ENCODE assay signal across 3 cellular contexts in the genomic region with DNA sequence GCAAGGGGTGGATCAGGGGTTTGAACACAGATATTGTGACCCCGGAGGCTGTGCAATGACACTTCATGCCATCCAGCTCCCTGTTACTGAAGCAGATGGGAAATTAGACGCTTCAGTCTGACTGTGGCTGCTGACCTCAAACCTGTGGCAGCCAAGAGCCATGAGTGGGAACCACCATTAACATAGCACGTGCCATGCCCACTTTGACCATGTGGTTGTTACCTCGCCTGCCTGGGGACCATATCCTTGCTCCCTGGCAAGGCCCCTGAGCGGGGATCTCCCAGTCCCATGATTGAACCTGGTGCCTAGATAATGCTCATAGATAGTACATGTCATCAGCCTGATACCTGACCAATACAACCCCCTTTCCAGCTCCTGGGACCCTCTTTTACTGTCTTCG.
TF ChIP-seq lines count a peak whose summit lies in the region.

No MANE protein-coding gene starts in this region.

TF ChIP-seq in GM23338, 12 proteins besides CTCF, POLR2A, EP300 and RAD21:
- TF ChIP-seq, protein P1, sequence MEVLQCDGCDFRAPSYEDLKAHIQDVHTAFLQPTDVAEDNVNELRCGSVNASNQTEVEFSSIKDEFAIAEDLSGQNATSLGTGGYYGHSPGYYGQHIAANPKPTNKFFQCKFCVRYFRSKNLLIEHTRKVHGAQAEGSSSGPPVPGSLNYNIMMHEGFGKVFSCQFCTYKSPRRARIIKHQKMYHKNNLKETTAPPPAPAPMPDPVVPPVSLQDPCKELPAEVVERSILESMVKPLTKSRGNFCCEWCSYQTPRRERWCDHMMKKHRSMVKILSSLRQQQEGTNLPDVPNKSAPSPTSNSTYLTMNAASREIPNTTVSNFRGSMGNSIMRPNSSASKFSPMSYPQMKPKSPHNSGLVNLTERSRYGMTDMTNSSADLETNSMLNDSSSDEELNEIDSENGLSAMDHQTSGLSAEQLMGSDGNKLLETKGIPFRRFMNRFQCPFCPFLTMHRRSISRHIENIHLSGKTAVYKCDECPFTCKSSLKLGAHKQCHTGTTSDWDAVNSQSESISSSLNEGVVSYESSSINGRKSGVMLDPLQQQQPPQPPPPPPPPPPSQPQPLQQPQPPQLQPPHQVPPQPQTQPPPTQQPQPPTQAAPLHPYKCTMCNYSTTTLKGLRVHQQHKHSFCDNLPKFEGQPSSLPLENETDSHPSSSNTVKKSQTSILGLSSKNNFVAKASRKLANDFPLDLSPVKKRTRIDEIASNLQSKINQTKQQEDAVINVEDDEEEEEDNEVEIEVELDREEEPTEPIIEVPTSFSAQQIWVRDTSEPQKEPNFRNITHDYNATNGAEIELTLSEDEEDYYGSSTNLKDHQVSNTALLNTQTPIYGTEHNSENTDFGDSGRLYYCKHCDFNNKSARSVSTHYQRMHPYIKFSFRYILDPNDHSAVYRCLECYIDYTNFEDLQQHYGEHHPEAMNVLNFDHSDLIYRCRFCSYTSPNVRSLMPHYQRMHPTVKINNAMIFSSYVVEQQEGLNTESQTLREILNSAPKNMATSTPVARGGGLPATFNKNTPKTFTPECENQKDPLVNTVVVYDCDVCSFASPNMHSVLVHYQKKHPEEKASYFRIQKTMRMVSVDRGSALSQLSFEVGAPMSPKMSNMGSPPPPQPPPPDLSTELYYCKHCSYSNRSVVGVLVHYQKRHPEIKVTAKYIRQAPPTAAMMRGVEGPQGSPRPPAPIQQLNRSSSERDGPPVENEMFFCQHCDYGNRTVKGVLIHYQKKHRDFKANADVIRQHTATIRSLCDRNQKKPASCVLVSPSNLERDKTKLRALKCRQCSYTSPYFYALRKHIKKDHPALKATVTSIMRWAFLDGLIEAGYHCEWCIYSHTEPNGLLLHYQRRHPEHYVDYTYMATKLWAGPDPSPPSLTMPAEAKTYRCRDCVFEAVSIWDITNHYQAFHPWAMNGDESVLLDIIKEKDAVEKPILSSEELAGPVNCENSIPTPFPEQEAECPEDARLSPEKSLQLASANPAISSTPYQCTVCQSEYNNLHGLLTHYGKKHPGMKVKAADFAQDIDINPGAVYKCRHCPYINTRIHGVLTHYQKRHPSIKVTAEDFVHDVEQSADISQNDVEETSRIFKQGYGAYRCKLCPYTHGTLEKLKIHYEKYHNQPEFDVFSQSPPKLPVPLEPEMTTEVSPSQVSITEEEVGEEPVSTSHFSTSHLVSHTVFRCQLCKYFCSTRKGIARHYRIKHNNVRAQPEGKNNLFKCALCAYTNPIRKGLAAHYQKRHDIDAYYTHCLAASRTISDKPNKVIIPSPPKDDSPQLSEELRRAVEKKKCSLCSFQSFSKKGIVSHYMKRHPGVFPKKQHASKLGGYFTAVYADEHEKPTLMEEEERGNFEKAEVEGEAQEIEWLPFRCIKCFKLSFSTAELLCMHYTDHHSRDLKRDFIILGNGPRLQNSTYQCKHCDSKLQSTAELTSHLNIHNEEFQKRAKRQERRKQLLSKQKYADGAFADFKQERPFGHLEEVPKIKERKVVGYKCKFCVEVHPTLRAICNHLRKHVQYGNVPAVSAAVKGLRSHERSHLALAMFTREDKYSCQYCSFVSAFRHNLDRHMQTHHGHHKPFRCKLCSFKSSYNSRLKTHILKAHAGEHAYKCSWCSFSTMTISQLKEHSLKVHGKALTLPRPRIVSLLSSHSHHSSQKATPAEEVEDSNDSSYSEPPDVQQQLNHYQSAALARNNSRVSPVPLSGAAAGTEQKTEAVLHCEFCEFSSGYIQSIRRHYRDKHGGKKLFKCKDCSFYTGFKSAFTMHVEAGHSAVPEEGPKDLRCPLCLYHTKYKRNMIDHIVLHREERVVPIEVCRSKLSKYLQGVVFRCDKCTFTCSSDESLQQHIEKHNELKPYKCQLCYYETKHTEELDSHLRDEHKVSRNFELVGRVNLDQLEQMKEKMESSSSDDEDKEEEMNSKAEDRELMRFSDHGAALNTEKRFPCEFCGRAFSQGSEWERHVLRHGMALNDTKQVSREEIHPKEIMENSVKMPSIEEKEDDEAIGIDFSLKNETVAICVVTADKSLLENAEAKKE (CRISPR knock-in tag; IDR thresholded peaks at IDR 0.05): no peak
- no peak for TF ChIP-seq ZNF331 (CRISPR knock-in tag; IDR thresholded peaks at IDR 0.05; ENCODE audit: low read depth)
- TF ChIP-seq CREB1 (CRISPR knock-in tag; IDR thresholded peaks at IDR 0.05; ENCODE audit: low read depth): no peak
- no peak for TF ChIP-seq STAT1 (IDR thresholded peaks at IDR 0.05; ENCODE audit: unreplicated experiment)
- TF ChIP-seq POLR2AphosphoS5 (IDR thresholded peaks at IDR 0.05; ENCODE audit: low read depth): no peak
- TF ChIP-seq NANOG (IDR thresholded peaks at IDR 0.05; ENCODE audit: borderline replicate concordance): no peak
- TF ChIP-seq JUNB (IDR thresholded peaks at IDR 0.05; ENCODE audit: unreplicated experiment): no peak
- no peak for TF ChIP-seq ZNF114 (CRISPR knock-in tag; IDR thresholded peaks at IDR 0.05)

TF ChIP-seq in WTC11, 78 proteins besides CTCF, POLR2A, EP300 and RAD21 (continued from another document):
- TF ChIP-seq PRDM15 (CRISPR knock-in tag; IDR thresholded peaks at IDR 0.05): no peak
- TF ChIP-seq GABPB1 (CRISPR knock-in tag; IDR thresholded peaks at IDR 0.05): 0 out of 2 replicates have a peak, but pooled peaks have one; percentile 29
TF ChIP-seq in WTC11: peak in this region for 1.

TF ChIP-seq in HepG2, 621 proteins besides CTCF, POLR2A, EP300 and RAD21 (continued from another document and continues in another):
- TF ChIP-seq, protein P2, sequence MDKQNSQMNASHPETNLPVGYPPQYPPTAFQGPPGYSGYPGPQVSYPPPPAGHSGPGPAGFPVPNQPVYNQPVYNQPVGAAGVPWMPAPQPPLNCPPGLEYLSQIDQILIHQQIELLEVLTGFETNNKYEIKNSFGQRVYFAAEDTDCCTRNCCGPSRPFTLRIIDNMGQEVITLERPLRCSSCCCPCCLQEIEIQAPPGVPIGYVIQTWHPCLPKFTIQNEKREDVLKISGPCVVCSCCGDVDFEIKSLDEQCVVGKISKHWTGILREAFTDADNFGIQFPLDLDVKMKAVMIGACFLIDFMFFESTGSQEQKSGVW (CRISPR knock-in tag; IDR thresholded peaks at IDR 0.05; ENCODE audit: borderline replicate concordance): no peak
- no peak for TF ChIP-seq ZNF792 (CRISPR knock-in tag; IDR thresholded peaks at IDR 0.05)
- TF ChIP-seq NR2F1 (CRISPR knock-in tag; IDR thresholded peaks at IDR 0.05): no peak
- no peak for TF ChIP-seq ZNF770 (CRISPR knock-in tag; IDR thresholded peaks at IDR 0.05)
- no peak for TF ChIP-seq ELF1 (CRISPR knock-in tag; IDR thresholded peaks at IDR 0.05)
- no peak for TF ChIP-seq HIC2 (CRISPR knock-in tag; IDR thresholded peaks at IDR 0.05; ENCODE audit: low read depth)
- no peak for TF ChIP-seq ZC3H13 (CRISPR knock-in tag; IDR thresholded peaks at IDR 0.05)
- TF ChIP-seq ZNF772 (CRISPR knock-in tag; IDR thresholded peaks at IDR 0.05): 0 out of 2 replicates have a peak, but pooled peaks have one; percentile 35
- TF ChIP-seq THAP11 (CRISPR knock-in tag; IDR thresholded peaks at IDR 0.05): no peak
- TF ChIP-seq MAX (IDR thresholded peaks at IDR 0.05): peak; percentile 46; the same call in 1 of the 2 replicates
- TF ChIP-seq, protein P3, sequence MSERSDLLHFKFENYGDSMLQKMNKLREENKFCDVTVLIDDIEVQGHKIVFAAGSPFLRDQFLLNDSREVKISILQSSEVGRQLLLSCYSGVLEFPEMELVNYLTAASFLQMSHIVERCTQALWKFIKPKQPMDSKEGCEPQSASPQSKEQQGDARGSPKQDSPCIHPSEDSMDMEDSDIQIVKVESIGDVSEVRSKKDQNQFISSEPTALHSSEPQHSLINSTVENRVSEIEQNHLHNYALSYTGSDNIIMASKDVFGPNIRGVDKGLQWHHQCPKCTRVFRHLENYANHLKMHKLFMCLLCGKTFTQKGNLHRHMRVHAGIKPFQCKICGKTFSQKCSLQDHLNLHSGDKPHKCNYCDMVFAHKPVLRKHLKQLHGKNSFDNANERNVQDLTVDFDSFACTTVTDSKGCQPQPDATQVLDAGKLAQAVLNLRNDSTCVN (CRISPR knock-in tag; IDR thresholded peaks at IDR 0.05; ENCODE audit: borderline replicate concordance): no peak
- TF ChIP-seq ZSCAN30 (CRISPR knock-in tag; IDR thresholded peaks at IDR 0.05): no peak
- no peak for TF ChIP-seq DNMT1 (CRISPR knock-in tag; IDR thresholded peaks at IDR 0.05)
- 0 out of 2 replicates have a peak, but pooled peaks have one; percentile 18 for TF ChIP-seq ETV5 (CRISPR knock-in tag; IDR thresholded peaks at IDR 0.05; ENCODE audit: borderline replicate concordance)
- TF ChIP-seq RBM22 (optimal IDR thresholded peaks at IDR 0.05; ENCODE audit: low read length): no peak
- no peak for TF ChIP-seq ISX (CRISPR knock-in tag; conservative IDR thresholded peaks at IDR 0.05)
- no peak for TF ChIP-seq HOXA7 (CRISPR knock-in tag; IDR thresholded peaks at IDR 0.05)
- TF ChIP-seq HCFC1 (IDR thresholded peaks at IDR 0.05; ENCODE audit: low read depth, low read length): no peak
- no peak for TF ChIP-seq NR1H2 (CRISPR knock-in tag; IDR thresholded peaks at IDR 0.05; ENCODE audit: borderline replicate concordance, low read depth)
- no peak for TF ChIP-seq ZNF18 (CRISPR knock-in tag; IDR thresholded peaks at IDR 0.05; ENCODE audit: insufficient replicate concordance)
- TF ChIP-seq CEBPG (CRISPR knock-in tag; IDR thresholded peaks at IDR 0.05): peak; percentile 53
- TF ChIP-seq, protein P4, sequence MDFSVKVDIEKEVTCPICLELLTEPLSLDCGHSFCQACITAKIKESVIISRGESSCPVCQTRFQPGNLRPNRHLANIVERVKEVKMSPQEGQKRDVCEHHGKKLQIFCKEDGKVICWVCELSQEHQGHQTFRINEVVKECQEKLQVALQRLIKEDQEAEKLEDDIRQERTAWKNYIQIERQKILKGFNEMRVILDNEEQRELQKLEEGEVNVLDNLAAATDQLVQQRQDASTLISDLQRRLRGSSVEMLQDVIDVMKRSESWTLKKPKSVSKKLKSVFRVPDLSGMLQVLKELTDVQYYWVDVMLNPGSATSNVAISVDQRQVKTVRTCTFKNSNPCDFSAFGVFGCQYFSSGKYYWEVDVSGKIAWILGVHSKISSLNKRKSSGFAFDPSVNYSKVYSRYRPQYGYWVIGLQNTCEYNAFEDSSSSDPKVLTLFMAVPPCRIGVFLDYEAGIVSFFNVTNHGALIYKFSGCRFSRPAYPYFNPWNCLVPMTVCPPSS (IDR thresholded peaks at IDR 0.05): no peak
- TF ChIP-seq HOXA5 (CRISPR knock-in tag; IDR thresholded peaks at IDR 0.05): no peak
- TF ChIP-seq SKI (IDR thresholded peaks at IDR 0.05; ENCODE audit: partially characterized antibody): no peak
- 0 out of 2 replicates have a peak, but pooled peaks have one; percentile 11 for TF ChIP-seq SKIL (CRISPR knock-in tag; IDR thresholded peaks at IDR 0.05; ENCODE audit: borderline replicate concordance)
- TF ChIP-seq ZNF709 (CRISPR knock-in tag; IDR thresholded peaks at IDR 0.05): 0 out of 2 replicates have a peak, but pooled peaks have one; percentile 70
